ENCODE assay signal across 9 cellular contexts in the genomic region with DNA sequence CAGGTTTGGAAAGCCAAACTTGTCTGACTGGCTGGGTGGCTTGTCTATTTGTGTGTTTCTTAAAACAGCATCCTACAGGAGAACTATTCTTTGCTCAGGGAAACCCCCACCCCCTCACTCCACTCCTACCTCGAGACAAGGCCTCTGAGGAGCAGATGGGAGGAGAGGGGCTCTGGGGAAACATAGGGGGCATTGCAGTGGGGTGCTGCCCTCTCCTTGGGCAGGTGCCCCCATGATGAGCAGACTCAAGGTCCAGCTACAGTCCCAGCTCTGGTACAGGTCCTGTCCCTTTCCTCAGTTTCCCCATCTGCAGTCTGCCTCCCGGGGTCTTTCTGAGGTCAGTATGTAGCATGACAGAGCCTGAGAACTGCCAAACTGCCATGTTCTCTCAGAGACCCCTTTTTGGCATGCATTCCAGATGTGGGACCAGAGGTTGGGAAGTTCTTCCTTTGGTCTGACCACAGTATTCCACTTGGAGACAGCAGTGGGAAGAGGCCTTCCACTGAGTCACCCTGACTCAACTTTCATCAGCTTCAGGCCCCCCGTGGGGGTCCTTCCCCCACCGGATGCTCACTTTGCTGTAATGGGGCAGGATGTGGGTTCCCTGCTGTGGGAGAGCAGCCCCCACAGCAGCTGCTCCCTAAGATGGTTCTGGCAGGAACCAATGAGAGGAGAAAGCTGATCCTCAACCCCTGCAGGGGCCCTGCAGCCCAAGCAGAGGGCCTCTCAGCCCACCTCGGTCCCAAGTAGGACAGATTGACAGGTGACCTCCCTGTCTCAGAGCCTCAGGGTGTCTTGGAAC. TPM values are rescaled to one million over a fixed set of nuclear protein-coding genes. Genes with fewer than 3 reads are reported as not detected.
DNase-seq lines count a peak whose midpoint lies in the region; TF ChIP-seq lines count a peak whose summit lies in the region.
"Had no signal": no experiment of that assay in that cellular context is flagged by ENCODE, and none has a peak within 500 bp of the region (broad histone marks: within the 10 kb centered on the region; RNA-seq: fewer than 3 reads in every experiment).

No MANE protein-coding gene starts in this region.

- H3K14ac ChIP-seq in trophoblast cell (ENCODE audit: low read length) = peak overlapping the region; percentile 24

- H3K27ac Mint-ChIP-seq in activated T-helper 2 cell treated with anti-CD3 and anti-CD28 coated beads, Interferon-gamma antibody, Interleukin-2, Interleukin-4, amounts not matched to agents 10 μg/mL and 5 μg/mL and 100 μg/mL, durations not matched to agents 14 hours and 24 hours and 36 hours = peak overlapping the region; percentile 91

- H4K91ac ChIP-seq in trophoblast cell (ENCODE audit: low read depth, low read length) = peak overlapping the region; percentile 64

- H4K20me1 ChIP-seq in Loucy (ENCODE audit: insufficient read depth, low read length, poor library complexity, severe bottlenecking) = no peaks in the 10 kb centered on the region

- no peaks in the 10 kb centered on the region for H3K27me3 Mint-ChIP-seq in activated T-helper 2 cell treated with anti-CD3 and anti-CD28 coated beads, Interferon-gamma antibody, Interleukin-2, Interleukin-4, amounts not matched to agents 10 μg/mL and 5 μg/mL and 100 μg/mL, durations not matched to agents 14 hours and 24 hours and 36 hours (ENCODE audit: low read depth)

- H2AFZ ChIP-seq in Loucy (ENCODE audit: low read length) = no peak overlapping the region
- H2AFZ ChIP-seq in trophoblast cell (ENCODE audit: insufficient read depth, low read length, poor library complexity) = peak overlapping the region; percentile 13

- peak overlapping the region; percentile 32 for H2AK5ac ChIP-seq in trophoblast cell (ENCODE audit: low read length)

- H3K18ac ChIP-seq in trophoblast cell (ENCODE audit: low read length) = peak overlapping the region; percentile 42

- H3K9ac ChIP-seq in Loucy (ENCODE audit: low read depth, low read length, poor library complexity, severe bottlenecking) (peak overlapping the region; percentile 70), trophoblast cell (ENCODE audit: low read length) (no peak overlapping the region)

- DNase-seq in Daoy (ENCODE audit: low read depth) (peak; percentile 94), trophoblast cell (peak in 1 of 2 donors; percentile 59), DMS79 (lab: John Stamatoyannopoulos, UW) (no peak), COLO668 (lab: John Stamatoyannopoulos, UW; ENCODE audit: unreplicated experiment) (no peak), LoVo (ENCODE audit: low spot score) (no peak), middle frontal gyrus (ENCODE audit: extremely low spot score, low spot score) (no peak)
- peak; percentile 42 for DNase-seq in activated T-helper 2 cell treated with anti-CD3 and anti-CD28 coated beads, Interferon-gamma antibody, Interleukin-2, Interleukin-4, amounts not matched to agents 10 μg/mL and 5 μg/mL and 100 μg/mL, durations not matched to agents 14 hours and 24 hours and 36 hours (ENCODE audit: low spot score)

- H3K36me3 ChIP-seq in Loucy (ENCODE audit: insufficient read depth, low read length) (no peaks in the 10 kb centered on the region), trophoblast cell (ENCODE audit: control insufficient read depth in 1 of 2, insufficient read depth in 2 of 2, low read length in 2 of 2) (no peaks in the 10 kb centered on the region)

- H3K4me1 ChIP-seq in Loucy (ENCODE audit: insufficient read depth, low read length, poor library complexity, severe bottlenecking) (peaks cover 86% of the 10 kb centered on the region), trophoblast cell (ENCODE audit: control insufficient read depth in 1 of 2, insufficient read depth in 2 of 2, low read length in 2 of 2) (peaks cover 27 to 34% of the 10 kb centered on the region in 2 experiments)

- H3K4me2 ChIP-seq in Loucy (ENCODE audit: low read depth, low read length, poor library complexity, severe bottlenecking) (peak overlapping the region; percentile 75), trophoblast cell (ENCODE audit: low read length) (no peak overlapping the region)

- no peak overlapping the region for H2BK5ac ChIP-seq in trophoblast cell (ENCODE audit: low read depth, low read length, poor library complexity)

- H3K9me3 ChIP-seq in Loucy (ENCODE audit: insufficient read depth, low read depth, low read length) (no peaks in the 10 kb centered on the region), trophoblast cell (ENCODE audit: insufficient read depth, low read depth, low read length) (peaks cover 8% of the 10 kb centered on the region)

- H3K27ac ChIP-seq in trophoblast cell (ENCODE audit: low read depth, low read length) = no peak overlapping the region

- H3K4me1 Mint-ChIP-seq in activated T-helper 2 cell treated with anti-CD3 and anti-CD28 coated beads, Interferon-gamma antibody, Interleukin-2, Interleukin-4, amounts not matched to agents 10 μg/mL and 5 μg/mL and 100 μg/mL, durations not matched to agents 14 hours and 24 hours and 36 hours (ENCODE audit: low read depth) = peaks cover 83% of the 10 kb centered on the region

- H3K4ac ChIP-seq in trophoblast cell (ENCODE audit: low read depth, low read length) = no peak overlapping the region

- no peak for TF ChIP-seq CTCF in Loucy (conservative IDR thresholded peaks at IDR 0.05; ENCODE audit: low read length)

- H3F3A ChIP-seq in Loucy (ENCODE audit: low read depth) = no peaks in the 10 kb centered on the region

- H3K79me1 ChIP-seq in trophoblast cell (ENCODE audit: low read length) = peaks cover 24% of the 10 kb centered on the region

- H3K4me3 ChIP-seq in Loucy (ENCODE audit: low read length, poor library complexity, severe bottlenecking) = peak overlapping the region; percentile 55
- H3K4me3 ChIP-seq in trophoblast cell (ENCODE audit: low read depth, low read length) = no peak overlapping the region

- H3K4me3 Mint-ChIP-seq in activated T-helper 2 cell treated with anti-CD3 and anti-CD28 coated beads, Interferon-gamma antibody, Interleukin-2, Interleukin-4, amounts not matched to agents 10 μg/mL and 5 μg/mL and 100 μg/mL, durations not matched to agents 14 hours and 24 hours and 36 hours (ENCODE audit: low read depth) = peak overlapping the region; percentile 43

- no peak overlapping the region for H4K8ac ChIP-seq in trophoblast cell (ENCODE audit: low read depth, low read length)

- no peaks in the 10 kb centered on the region for H3K9me2 ChIP-seq in Loucy (replicated peaks; ENCODE audit: low read depth, low read length)

- peak overlapping the region; percentile 55 for H2BK12ac ChIP-seq in trophoblast cell (ENCODE audit: low read length)

- H2BK120ac ChIP-seq in trophoblast cell (ENCODE audit: insufficient read depth, low read length, poor library complexity) = peak overlapping the region; percentile 30

- intact Hi-C loops in activated T-helper 2 cell treated with anti-CD3 and anti-CD28 coated beads, Interferon-gamma antibody, Interleukin-2, Interleukin-4, amounts not matched to agents 10 μg/mL and 5 μg/mL and 100 μg/mL, durations not matched to agents 14 hours and 24 hours and 36 hours (cut with micrococcal nuclease) = loop anchor here (1.0 to 2.0 kb wide), 3 partner anchors 15 to 142 kb away; a partner anchor contains a TSS

- no peaks in the 10 kb centered on the region for H3K9me3 Mint-ChIP-seq in activated T-helper 2 cell treated with anti-CD3 and anti-CD28 coated beads, Interferon-gamma antibody, Interleukin-2, Interleukin-4, amounts not matched to agents 10 μg/mL and 5 μg/mL and 100 μg/mL, durations not matched to agents 14 hours and 24 hours and 36 hours

- WGBS in trophoblast cell (ENCODE audit: extremely low coverage, insufficient coverage, insufficient read length) = no CpG with 5 or more reads among the region's 5 CpGs

- H3K79me2 ChIP-seq in Loucy (ENCODE audit: insufficient read depth, low read length) = no peaks in the 10 kb centered on the region
- peaks cover 4% of the 10 kb centered on the region for H3K79me2 ChIP-seq in trophoblast cell (ENCODE audit: control insufficient read depth, insufficient read depth, low read length, poor library complexity)

- H3K23ac ChIP-seq in trophoblast cell (ENCODE audit: low read length) = no peak overlapping the region

- no peak overlapping the region for H4K12ac ChIP-seq in trophoblast cell (ENCODE audit: low read depth, low read length)

- H3K36me3 Mint-ChIP-seq in activated T-helper 2 cell treated with anti-CD3 and anti-CD28 coated beads, Interferon-gamma antibody, Interleukin-2, Interleukin-4, amounts not matched to agents 10 μg/mL and 5 μg/mL and 100 μg/mL, durations not matched to agents 14 hours and 24 hours and 36 hours (ENCODE audit: low read depth) = peaks cover 5% of the 10 kb centered on the region

- no peaks in the 10 kb centered on the region for H3K27me3 ChIP-seq in Loucy (ENCODE audit: insufficient read depth, low read length, poor library complexity, severe bottlenecking)
- no peaks in the 10 kb centered on the region for H3K27me3 ChIP-seq in trophoblast cell (ENCODE audit: insufficient read depth, low read length)

RNA-seq across cellular contexts. Expression of a gene that starts 32.3 kb away (rescaled TPM):
- total RNA-seq in Daoy (2014; rRNA removed; shearing (Covaris generic)) = 0.06 and 0.12 TPM in 2 replicates
- total RNA-seq in activated T-helper 2 cell treated with anti-CD3 and anti-CD28 coated beads, Interferon-gamma antibody, Interleukin-2, Interleukin-4, amounts not matched to agents 10 μg/mL and 5 μg/mL and 100 μg/mL, durations not matched to agents 14 hours and 24 hours and 36 hours = not detected in 2 replicates
- 217 and 235 TPM in 2 replicates for polyA plus RNA-seq in trophoblast cell (2013)
- total RNA-seq: T-helper 2 cell treated with Interferon-gamma antibody and Interleukin-4, amounts not matched to agents 100 ng/mL and 5 ng/mL, for 36 hours had no signal

RNA-seq across cellular contexts. Expression of a gene that starts 34.0 kb away (rescaled TPM):
- total RNA-seq in Daoy (2014; rRNA removed; shearing (Covaris generic)) = 36.2 and 48.3 TPM in 2 replicates
- 45.9 and 50.3 TPM in 2 replicates for total RNA-seq in activated T-helper 2 cell treated with anti-CD3 and anti-CD28 coated beads, Interferon-gamma antibody, Interleukin-2, Interleukin-4, amounts not matched to agents 10 μg/mL and 5 μg/mL and 100 μg/mL, durations not matched to agents 14 hours and 24 hours and 36 hours
- 135 and 149 TPM in 2 replicates for polyA plus RNA-seq in trophoblast cell (2013)

Comparison
In these comparisons a context has a peak if more than half of its experiments do, and no peak if none do; other contexts are left out.
1. DNase-seq: peak in Daoy (single experiment) and activated T-helper 2 cell treated with anti-CD3 and anti-CD28 coated beads, Interferon-gamma antibody, Interleukin-2, Interleukin-4, amounts not matched to agents 10 μg/mL and 5 μg/mL and 100 μg/mL, durations not matched to agents 14 hours and 24 hours and 36 hours (single experiment); none in DMS79 (single experiment), COLO668 (single experiment), LoVo (single experiment) and middle frontal gyrus (single experiment).